1 cellular context compared by ENCODE assay signal in genomic region chr11:1882265-1883238, GRCh38.
TF ChIP-seq lines count a peak whose summit lies in the region.

No MANE protein-coding gene starts in this region.

TF ChIP-seq in HepG2, 621 proteins besides CTCF, POLR2A, EP300 and RAD21 (continued from another document and continues in another):
- TF ChIP-seq GABPB1 (CRISPR knock-in tag; IDR thresholded peaks at IDR 0.05) (peak; percentile 65; the same call in 1 of the 2 replicates), ZNF879 (CRISPR knock-in tag; IDR thresholded peaks at IDR 0.05) (no peak), ZNF761 (CRISPR knock-in tag; conservative IDR thresholded peaks at IDR 0.05) (no peak), ARID5B (CRISPR knock-in tag; IDR thresholded peaks at IDR 0.05) (0 out of 2 replicates have a peak, but pooled peaks have one; percentile 25), RXRB (CRISPR knock-in tag; IDR thresholded peaks at IDR 0.05; ENCODE audit: borderline replicate concordance) (no peak), NR1H2 (CRISPR knock-in tag; IDR thresholded peaks at IDR 0.05; ENCODE audit: borderline replicate concordance, low read depth) (no peak), ZNF737 (CRISPR knock-in tag; IDR thresholded peaks at IDR 0.05; ENCODE audit: borderline replicate concordance) (no peak), RBM39 (IDR thresholded peaks at IDR 0.05; ENCODE audit: low read depth, low read length, poor library complexity, severe bottlenecking) (no peak), ZGPAT (CRISPR knock-in tag; IDR thresholded peaks at IDR 0.05) (peak; percentile 31; the same call in 1 of the 2 replicates), ZNF33A (CRISPR knock-in tag; IDR thresholded peaks at IDR 0.05; ENCODE audit: borderline replicate concordance) (no peak), ZSCAN25 (CRISPR knock-in tag; IDR thresholded peaks at IDR 0.05) (peak; percentile 96), SYNCRIP (IDR thresholded peaks at IDR 0.05; ENCODE audit: insufficient read depth, low read depth, low read length) (no peak), ZNF143 (CRISPR knock-in tag; IDR thresholded peaks at IDR 0.05) (no peak), ZSCAN22 (CRISPR knock-in tag; IDR thresholded peaks at IDR 0.05) (no peak), ZNF33B (CRISPR knock-in tag; IDR thresholded peaks at IDR 0.05) (no peak), DMAP1 (CRISPR knock-in tag; IDR thresholded peaks at IDR 0.05) (no peak), ZBTB46 (CRISPR knock-in tag; IDR thresholded peaks at IDR 0.05; ENCODE audit: borderline replicate concordance) (no peak), ZC3H4 (CRISPR knock-in tag; IDR thresholded peaks at IDR 0.05; ENCODE audit: borderline replicate concordance) (no peak), ZNF577 (CRISPR knock-in tag; IDR thresholded peaks at IDR 0.05; ENCODE audit: borderline replicate concordance, low read depth) (no peak), SIN3A (IDR thresholded peaks at IDR 0.05; ENCODE audit: borderline replicate concordance, low read depth, low read length) (no peak), ISL2 (CRISPR knock-in tag; IDR thresholded peaks at IDR 0.05) (no peak; the same call in 1 of the 2 replicates), HOXA3 (CRISPR knock-in tag; IDR thresholded peaks at IDR 0.05) (no peak; the same call in 1 of the 2 replicates), JUNB (CRISPR knock-in tag; IDR thresholded peaks at IDR 0.05; ENCODE audit: borderline replicate concordance) (no peak), ZNF230 (CRISPR knock-in tag; IDR thresholded peaks at IDR 0.05) (no peak), MLLT10 (CRISPR knock-in tag; IDR thresholded peaks at IDR 0.05) (no peak), SALL2 (CRISPR knock-in tag; IDR thresholded peaks at IDR 0.05) (no peak), MAZ (IDR thresholded peaks at IDR 0.05; ENCODE audit: borderline replicate concordance, low read depth, low read length) (no peak), MAZ (CRISPR knock-in tag; IDR thresholded peaks at IDR 0.05; ENCODE audit: low read depth) (peak; percentile 78), SP1 (IDR thresholded peaks at IDR 0.05) (no peak), SP1 (CRISPR knock-in tag; IDR thresholded peaks at IDR 0.05) (no peak), ZNF331 (CRISPR knock-in tag; IDR thresholded peaks at IDR 0.05) (no peak), ZNF513 (CRISPR knock-in tag; conservative IDR thresholded peaks at IDR 0.05) (no peak), EEA1 (CRISPR knock-in tag; IDR thresholded peaks at IDR 0.05; ENCODE audit: borderline replicate concordance) (no peak), ZNF569 (CRISPR knock-in tag; IDR thresholded peaks at IDR 0.05; ENCODE audit: borderline replicate concordance) (no peak), ZNF556 (CRISPR knock-in tag; IDR thresholded peaks at IDR 0.05; ENCODE audit: borderline replicate concordance) (no peak), HBP1 (CRISPR knock-in tag; IDR thresholded peaks at IDR 0.05; ENCODE audit: low read depth) (no peak), FOXK2 (IDR thresholded peaks at IDR 0.05) (no peak), ZNF136 (CRISPR knock-in tag; IDR thresholded peaks at IDR 0.05; ENCODE audit: low read depth) (no peak; the same call in 1 of the 2 replicates), MAF1 (CRISPR knock-in tag; IDR thresholded peaks at IDR 0.05; ENCODE audit: borderline replicate concordance) (no peak), ZFX (CRISPR knock-in tag; IDR thresholded peaks at IDR 0.05; ENCODE audit: low read depth) (peak; percentile 80), RERE (CRISPR knock-in tag; IDR thresholded peaks at IDR 0.05; ENCODE audit: low read depth) (no peak), NCOR1 (IDR thresholded peaks at IDR 0.05; ENCODE audit: borderline replicate concordance, low read length) (no peak), ZNF326 (CRISPR knock-in tag; IDR thresholded peaks at IDR 0.05; ENCODE audit: borderline replicate concordance) (no peak)
- TF ChIP-seq, protein P1, sequence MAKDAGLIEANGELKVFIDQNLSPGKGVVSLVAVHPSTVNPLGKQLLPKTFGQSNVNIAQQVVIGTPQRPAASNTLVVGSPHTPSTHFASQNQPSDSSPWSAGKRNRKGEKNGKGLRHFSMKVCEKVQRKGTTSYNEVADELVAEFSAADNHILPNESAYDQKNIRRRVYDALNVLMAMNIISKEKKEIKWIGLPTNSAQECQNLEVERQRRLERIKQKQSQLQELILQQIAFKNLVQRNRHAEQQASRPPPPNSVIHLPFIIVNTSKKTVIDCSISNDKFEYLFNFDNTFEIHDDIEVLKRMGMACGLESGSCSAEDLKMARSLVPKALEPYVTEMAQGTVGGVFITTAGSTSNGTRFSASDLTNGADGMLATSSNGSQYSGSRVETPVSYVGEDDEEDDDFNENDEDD (CRISPR knock-in tag; IDR thresholded peaks at IDR 0.05; ENCODE audit: borderline replicate concordance), result no peak
- TF ChIP-seq, protein P2, sequence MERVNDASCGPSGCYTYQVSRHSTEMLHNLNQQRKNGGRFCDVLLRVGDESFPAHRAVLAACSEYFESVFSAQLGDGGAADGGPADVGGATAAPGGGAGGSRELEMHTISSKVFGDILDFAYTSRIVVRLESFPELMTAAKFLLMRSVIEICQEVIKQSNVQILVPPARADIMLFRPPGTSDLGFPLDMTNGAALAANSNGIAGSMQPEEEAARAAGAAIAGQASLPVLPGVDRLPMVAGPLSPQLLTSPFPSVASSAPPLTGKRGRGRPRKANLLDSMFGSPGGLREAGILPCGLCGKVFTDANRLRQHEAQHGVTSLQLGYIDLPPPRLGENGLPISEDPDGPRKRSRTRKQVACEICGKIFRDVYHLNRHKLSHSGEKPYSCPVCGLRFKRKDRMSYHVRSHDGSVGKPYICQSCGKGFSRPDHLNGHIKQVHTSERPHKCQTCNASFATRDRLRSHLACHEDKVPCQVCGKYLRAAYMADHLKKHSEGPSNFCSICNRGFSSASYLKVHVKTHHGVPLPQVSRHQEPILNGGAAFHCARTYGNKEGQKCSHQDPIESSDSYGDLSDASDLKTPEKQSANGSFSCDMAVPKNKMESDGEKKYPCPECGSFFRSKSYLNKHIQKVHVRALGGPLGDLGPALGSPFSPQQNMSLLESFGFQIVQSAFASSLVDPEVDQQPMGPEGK (CRISPR knock-in tag; IDR thresholded peaks at IDR 0.05), result peak; percentile 54; the same call in 1 of the 2 replicates
